ENCODE assay signal across 20 cellular contexts in genomic region chrX:146615807-146616206, GRCh38.
DNase-seq lines count a peak whose midpoint lies in the region; ATAC-seq and TF ChIP-seq lines count a peak whose summit lies in the region.
"Had no signal": no experiment of that assay in that cellular context is flagged by ENCODE, and none has a peak within 500 bp of the region (broad histone marks: within the 10 kb centered on the region; RNA-seq: fewer than 3 reads in every experiment).

No MANE protein-coding gene starts in this region.

- no peak overlapping the region for H2BK15ac ChIP-seq in mesendoderm (replicated peaks; ENCODE audit: low read depth)

- no peak overlapping the region for H2BK5ac ChIP-seq in mesendoderm (ENCODE audit: low read length)

- peaks cover 5% of the 10 kb centered on the region; the same call in 1 of the 2 replicates for H3K9me3 ChIP-seq in HUES6 (ENCODE audit: control insufficient read depth, insufficient read depth, low read depth, low read length)
- H3K9me3 ChIP-seq: MG63 had no signal

- no peak overlapping the region for H4K5ac ChIP-seq in mesendoderm (ENCODE audit: low read length)

- H3K56ac ChIP-seq in mesendoderm (ENCODE audit: low read length): no peak overlapping the region

- no peak overlapping the region for H2BK120ac ChIP-seq in mesendoderm (ENCODE audit: low read depth, low read length)

- no peaks in the 10 kb centered on the region for H3K36me3 ChIP-seq in HUES6 (ENCODE audit: control insufficient read depth, insufficient read depth, low read length)
- H3K36me3 ChIP-seq in mesendoderm (ENCODE audit: control insufficient read depth, insufficient read depth, low read length): no peaks in the 10 kb centered on the region
- H3K36me3 ChIP-seq: MG63 had no signal

- H3K4me3 ChIP-seq in HUES6 (ENCODE audit: low read depth, low read length): no peak overlapping the region
- no peak overlapping the region for H3K4me3 ChIP-seq in mesendoderm (ENCODE audit: low read length)
- H3K4me3 ChIP-seq: MG63 had no signal

- no peak overlapping the region for H3K4ac ChIP-seq in mesendoderm (ENCODE audit: low read depth, low read length)

- H3K27me3 Mint-ChIP-seq in progenitor cell of endocrine pancreas (no peaks in the 10 kb centered on the region), natural killer cell (ENCODE audit: low read depth in 2 of 2) (no peaks in the 10 kb centered on the region)
- H3K27me3 Mint-ChIP-seq: B cell; CD4-positive, alpha-beta T cell had no signal

- H3K4me3 Mint-ChIP-seq in progenitor cell of endocrine pancreas (ENCODE audit: low read depth) (peak overlapping the region; percentile 27), natural killer cell (no peak overlapping the region)
- H3K4me3 Mint-ChIP-seq: B cell; CD4-positive, alpha-beta T cell; HFFc6 had no signal

- H3K79me2 ChIP-seq in mesendoderm (ENCODE audit: control insufficient read depth, insufficient read depth, low read length): no peaks in the 10 kb centered on the region

- intact Hi-C loops in natural killer cell (cut with micrococcal nuclease): no loop called here

- H3K27me3 ChIP-seq in HUES6 (ENCODE audit: control insufficient read depth, insufficient read depth, low read length): no peaks in the 10 kb centered on the region
- no peaks in the 10 kb centered on the region for H3K27me3 ChIP-seq in mesendoderm (ENCODE audit: insufficient read depth, low read length, poor library complexity)
- H3K27me3 ChIP-seq: MG63 had no signal

- DNase-seq in NCI-H774 (lab: John Stamatoyannopoulos, UW) (peak; percentile 35), mesendoderm (peak; percentile 5), progenitor cell of endocrine pancreas (ENCODE audit: low spot score, unreplicated experiment) (no peak), D341Med (ENCODE audit: low spot score) (no peak), natural killer cell (no peak), cerebellum (ENCODE audit: low spot score) (no peak), cerebellar cortex (ENCODE audit: low spot score) (no peak)
- DNase-seq: CD4-positive, alpha-beta T cell; DMS79 treated with DMSO at 0.1 percent for 48 hours; GOT3; HFFc6; MG63; NCI-H1092; NCI-H2081 treated with DMSO at 0.1 percent for 48 hours; NCI-H446; NCI-H69 had no signal

- H3K36me3 Mint-ChIP-seq in progenitor cell of endocrine pancreas (ENCODE audit: insufficient read depth): peaks cover 2% of the 10 kb centered on the region
- no peaks in the 10 kb centered on the region for H3K36me3 Mint-ChIP-seq in natural killer cell

- H3K9ac ChIP-seq in HUES6 (ENCODE audit: low read length) (peak overlapping the region; percentile 13), mesendoderm (ENCODE audit: low read length) (no peak overlapping the region)
- H3K9ac ChIP-seq: KMS-11 had no signal

- peak overlapping the region; percentile 81 for H3K27ac Mint-ChIP-seq in progenitor cell of endocrine pancreas
- no peak overlapping the region for H3K27ac Mint-ChIP-seq in natural killer cell
- H3K27ac Mint-ChIP-seq: B cell; CD4-positive, alpha-beta T cell; HFFc6 had no signal

- ATAC-seq in natural killer cell: no peak

- no peak overlapping the region for H4K8ac ChIP-seq in mesendoderm (ENCODE audit: low read depth, low read length)

- peaks cover 16% of the 10 kb centered on the region for H3K4me1 Mint-ChIP-seq in progenitor cell of endocrine pancreas (ENCODE audit: low read depth)
- no peaks in the 10 kb centered on the region for H3K4me1 Mint-ChIP-seq in natural killer cell
- H3K4me1 Mint-ChIP-seq: B cell had no signal

- H2AK5ac ChIP-seq in mesendoderm (ENCODE audit: low read length): no peak overlapping the region

- TF ChIP-seq CTCF in progenitor cell of endocrine pancreas (IDR thresholded peaks at IDR 0.05; ENCODE audit: unreplicated experiment): no peak
- no peak for TF ChIP-seq CTCF in natural killer cell (IDR thresholded peaks at IDR 0.05)

- WGBS in mesendoderm (ENCODE audit: extremely low coverage, insufficient coverage, low lambda C conversion rate): no CpG with 5 or more reads among the region's 4 CpGs

- no peak overlapping the region for H3K4me2 ChIP-seq in mesendoderm (ENCODE audit: low read length)
- H3K4me2 ChIP-seq: KMS-11 had no signal

- H3K27ac ChIP-seq in HUES6 (ENCODE audit: low read depth, low read length): no peak overlapping the region
- H3K27ac ChIP-seq in mesendoderm (ENCODE audit: low read depth, low read length): no peak overlapping the region
- H3K27ac ChIP-seq: KMS-11, RWPE1 had no signal

- H3K4me1 ChIP-seq in HUES6 (ENCODE audit: control insufficient read depth, insufficient read depth, low read length): no peaks in the 10 kb centered on the region; the same call in 1 of the 2 replicates
- H3K4me1 ChIP-seq in mesendoderm (ENCODE audit: control insufficient read depth, low read depth, low read length): no peaks in the 10 kb centered on the region

- H3K18ac ChIP-seq in mesendoderm (ENCODE audit: low read length): no peak overlapping the region

- peaks cover 9% of the 10 kb centered on the region for H3K9me3 Mint-ChIP-seq in progenitor cell of endocrine pancreas (ENCODE audit: low read depth)
- peaks cover 0 to 4% of the 10 kb centered on the region in 2 donors for H3K9me3 Mint-ChIP-seq in natural killer cell
- H3K9me3 Mint-ChIP-seq: CD4-positive, alpha-beta T cell had no signal

- H3K23ac ChIP-seq in mesendoderm (ENCODE audit: low read length): no peak overlapping the region

- H3K79me1 ChIP-seq in mesendoderm (ENCODE audit: low read length): no peaks in the 10 kb centered on the region

Comparison
In these comparisons a context has a peak if more than half of its experiments do, and no peak if none do; other contexts are left out.
1. DNase-seq: peak in NCI-H774 (single experiment) and mesendoderm (single experiment); none in progenitor cell of endocrine pancreas (single experiment), D341Med (single experiment), natural killer cell (single experiment), cerebellum (single experiment) and cerebellar cortex (single experiment).